ENCODE assay signal across 30 cellular contexts in genomic region chr12:23898121-23898520, GRCh38. TPM values are rescaled to one million over a fixed set of nuclear protein-coding genes. Genes with fewer than 3 reads are reported as not detected.
"Had no signal": no experiment of that assay in that cellular context is flagged by ENCODE, and none has a peak within 500 bp of the region (broad histone marks: within the 10 kb centered on the region; RNA-seq: fewer than 3 reads in every experiment).

No MANE protein-coding gene starts in this region.

- FAIRE-seq: pancreas, small intestine had no signal

- H3K27ac ChIP-seq: neutrophil, pancreas, prostate gland, right lobe of liver, sigmoid colon, spleen, suprapubic skin, testis, tibial artery, transverse colon, upper lobe of right lung, uterus had no signal

- H3K4me1 ChIP-seq: pancreas, prostate gland, right lobe of liver, sigmoid colon, spleen, suprapubic skin, testis, tibial artery, transverse colon, upper lobe of right lung, uterus had no signal

- H3K36me3 ChIP-seq: neutrophil, pancreas, prostate gland, sigmoid colon, spleen, suprapubic skin, transverse colon, upper lobe of right lung, uterus had no signal

- ATAC-seq: naive thymus-derived CD4-positive, alpha-beta T cell; natural killer cell; pancreas; right cardiac atrium; right lobe of liver; stimulated activated memory B cell treated with anti-CD40 and anti-IgM and Interleukin-4, amounts not matched to agents 10 μg/mL and 1 μg/mL and 100 μg/mL, for 72 hours; stimulated activated naive CD8-positive, alpha-beta T cell treated with anti-CD3 and anti-CD28 coated beads, Interleukin-15, amount 100 ng/mL, for 72 hours; stimulated activated naive CD8-positive, alpha-beta T cell treated with anti-CD3 and anti-CD28 coated beads, Interleukin-15, Interleukin-2, amounts not matched to agents 100 U/mL and 50 U/mL, for 24 hours; upper lobe of right lung had no signal

- H3K27me3 Mint-ChIP-seq: naive thymus-derived CD4-positive, alpha-beta T cell; stimulated activated memory B cell treated with anti-CD40 and anti-IgM and Interleukin-4, amounts not matched to agents 10 μg/mL and 1 μg/mL and 100 μg/mL, for 72 hours; stimulated activated naive CD8-positive, alpha-beta T cell treated with anti-CD3 and anti-CD28 coated beads, Interleukin-15, amount 100 ng/mL, for 72 hours; type B pancreatic cell had no signal

- H3K36me3 Mint-ChIP-seq: naive thymus-derived CD4-positive, alpha-beta T cell; natural killer cell; stimulated activated memory B cell treated with anti-CD40 and anti-IgM and Interleukin-4, amounts not matched to agents 10 μg/mL and 1 μg/mL and 100 μg/mL, for 72 hours had no signal

- H3K4me1 Mint-ChIP-seq: naive thymus-derived CD4-positive, alpha-beta T cell; natural killer cell; nephron; stimulated activated memory B cell treated with anti-CD40 and anti-IgM and Interleukin-4, amounts not matched to agents 10 μg/mL and 1 μg/mL and 100 μg/mL, for 72 hours; stimulated activated naive CD8-positive, alpha-beta T cell treated with anti-CD3 and anti-CD28 coated beads, Interleukin-15, amount 100 ng/mL, for 72 hours had no signal

- H3K9me3 Mint-ChIP-seq: stimulated activated naive CD8-positive, alpha-beta T cell treated with anti-CD3 and anti-CD28 coated beads, Interleukin-15, amount 100 ng/mL, for 72 hours; type B pancreatic cell had no signal

- H3K9me3 ChIP-seq: neutrophil, pancreas, prostate gland, right lobe of liver, sigmoid colon, suprapubic skin, testis, tibial artery, transverse colon, upper lobe of right lung, uterus had no signal

- H3K27me3 ChIP-seq: neutrophil, pancreas, right lobe of liver, sigmoid colon, spleen, suprapubic skin, testis, tibial artery, transverse colon, upper lobe of right lung, uterus had no signal

- H3K4me3 Mint-ChIP-seq: naive thymus-derived CD4-positive, alpha-beta T cell; natural killer cell; nephron; stimulated activated memory B cell treated with anti-CD40 and anti-IgM and Interleukin-4, amounts not matched to agents 10 μg/mL and 1 μg/mL and 100 μg/mL, for 72 hours; stimulated activated naive CD8-positive, alpha-beta T cell treated with anti-CD3 and anti-CD28 coated beads, Interleukin-15, amount 100 ng/mL, for 72 hours; type B pancreatic cell had no signal

- H3K27ac Mint-ChIP-seq: naive thymus-derived CD4-positive, alpha-beta T cell; natural killer cell; nephron; stimulated activated memory B cell treated with anti-CD40 and anti-IgM and Interleukin-4, amounts not matched to agents 10 μg/mL and 1 μg/mL and 100 μg/mL, for 72 hours; stimulated activated naive CD8-positive, alpha-beta T cell treated with anti-CD3 and anti-CD28 coated beads, Interleukin-15, amount 100 ng/mL, for 72 hours; type B pancreatic cell had no signal

- H3K4me3 ChIP-seq: pancreas, prostate gland, right lobe of liver, sigmoid colon, spleen, suprapubic skin, testis, tibial artery, transverse colon, upper lobe of right lung, uterus had no signal

- DNase-seq: naive thymus-derived CD4-positive, alpha-beta T cell; natural killer cell; nucleus accumbens; pancreas; retina; right cardiac atrium; right lobe of liver; sigmoid colon; small intestine; spleen; stimulated activated CD4-positive, alpha-beta T cell treated with anti-CD3 and anti-CD28 coated beads, Interleukin-12 subunit alpha, Interleukin-12 subunit beta, amount 100 ng/mL, for 4 hours; stimulated activated CD4-positive, alpha-beta T cell treated with anti-CD3 and anti-CD28 coated beads, Interleukin-1b, Interleukin-23, amount 100 ng/mL, for 48 hours; stimulated activated CD4-positive, alpha-beta T cell treated with anti-CD3 and anti-CD28 coated beads, Interleukin-4, amount 100 ng/mL, for 1 hour; stimulated activated CD4-positive, alpha-beta T cell treated with anti-CD3 and anti-CD28 coated beads, Interleukin-4, amount 100 ng/mL, for 4 hours; stimulated activated CD8-positive, alpha-beta memory T cell treated with anti-CD3 and anti-CD28 coated beads, Interleukin-4, amount 100 ng/mL, for 48 hours; stimulated activated naive CD4-positive, alpha-beta T cell; stimulated activated naive CD8-positive, alpha-beta T cell treated with anti-CD3 and anti-CD28 coated beads, Interleukin-15, amount 100 ng/mL, for 72 hours; stimulated activated naive CD8-positive, alpha-beta T cell treated with anti-CD3 and anti-CD28 coated beads, Interleukin-15, Interleukin-2, amounts not matched to agents 100 U/mL and 50 U/mL, for 24 hours; substantia nigra; testis; tibial artery; transverse colon; upper lobe of right lung; uterus had no signal

RNA-seq across cellular contexts. Expression of gene SOX5, which starts 51.3 kb away (rescaled TPM):
- polyA plus RNA-seq: naive thymus-derived CD4-positive, alpha-beta T cell had no signal
